ENCODE assay signal across 1 cellular context in the genomic region with DNA sequence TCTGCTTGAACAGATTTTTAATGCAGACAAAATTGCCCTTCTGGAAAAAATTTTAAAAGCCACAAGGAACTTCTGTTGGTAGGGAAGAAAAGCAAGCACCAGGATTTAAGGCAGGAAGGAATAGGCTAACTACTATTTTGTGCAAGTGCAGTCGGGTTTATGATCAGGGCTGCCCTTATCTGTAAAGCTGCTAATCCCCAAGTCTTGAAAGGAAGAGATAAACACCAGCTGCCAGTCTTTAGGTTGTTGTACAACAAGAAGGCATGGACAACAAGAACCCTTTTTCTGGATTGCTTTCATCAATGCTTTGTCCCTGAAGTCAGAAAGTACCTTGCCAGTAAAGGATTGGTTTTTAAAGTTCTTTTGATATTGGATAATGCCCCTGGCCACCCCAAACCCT.
TF ChIP-seq lines count a peak whose summit lies in the region.

No MANE protein-coding gene starts in this region.

TF ChIP-seq in GM23338, 12 proteins besides CTCF, POLR2A, EP300 and RAD21 (continued from another document):
- TF ChIP-seq ZNF462 (CRISPR knock-in tag; IDR thresholded peaks at IDR 0.05) (no peak), CREB1 (CRISPR knock-in tag; IDR thresholded peaks at IDR 0.05; ENCODE audit: low read depth) (no peak), STAT1 (IDR thresholded peaks at IDR 0.05; ENCODE audit: unreplicated experiment) (no peak), EZH2 (IDR thresholded peaks at IDR 0.05; ENCODE audit: low read depth, unreplicated experiment) (no peak), ZNF114 (CRISPR knock-in tag; IDR thresholded peaks at IDR 0.05) (no peak), ZNF331 (CRISPR knock-in tag; IDR thresholded peaks at IDR 0.05; ENCODE audit: low read depth) (no peak)
- TF ChIP-seq, protein P1, sequence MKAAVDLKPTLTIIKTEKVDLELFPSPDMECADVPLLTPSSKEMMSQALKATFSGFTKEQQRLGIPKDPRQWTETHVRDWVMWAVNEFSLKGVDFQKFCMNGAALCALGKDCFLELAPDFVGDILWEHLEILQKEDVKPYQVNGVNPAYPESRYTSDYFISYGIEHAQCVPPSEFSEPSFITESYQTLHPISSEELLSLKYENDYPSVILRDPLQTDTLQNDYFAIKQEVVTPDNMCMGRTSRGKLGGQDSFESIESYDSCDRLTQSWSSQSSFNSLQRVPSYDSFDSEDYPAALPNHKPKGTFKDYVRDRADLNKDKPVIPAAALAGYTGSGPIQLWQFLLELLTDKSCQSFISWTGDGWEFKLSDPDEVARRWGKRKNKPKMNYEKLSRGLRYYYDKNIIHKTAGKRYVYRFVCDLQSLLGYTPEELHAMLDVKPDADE (IDR thresholded peaks at IDR 0.05), result no peak
